Comparison of ENCODE assay signal across 9 cellular contexts in the genomic region with DNA sequence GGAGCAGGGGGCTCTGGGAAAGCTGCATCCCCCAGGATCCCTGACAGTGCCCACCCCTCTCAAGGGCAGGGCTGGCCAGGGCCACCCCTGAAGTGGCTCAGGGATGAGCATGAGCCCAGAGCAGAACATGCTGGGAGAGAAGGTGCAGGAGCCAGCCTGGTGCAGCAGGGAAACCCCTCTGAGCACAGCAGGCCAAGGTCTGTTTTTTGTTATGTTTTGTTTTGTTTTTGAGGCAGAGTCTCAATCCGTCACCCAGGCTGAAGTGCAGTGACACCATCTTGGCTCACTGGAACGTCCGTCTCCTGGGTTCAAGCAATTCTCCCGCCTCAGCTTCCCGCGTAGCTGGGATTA. TPM values are rescaled to one million over a fixed set of nuclear protein-coding genes. Genes with fewer than 3 reads are reported as not detected.
DNase-seq lines count a peak whose midpoint lies in the region; TF ChIP-seq lines count a peak whose summit lies in the region.
"Had no signal": no experiment of that assay in that cellular context is flagged by ENCODE, and none has a peak within 500 bp of the region (broad histone marks: within the 10 kb centered on the region; RNA-seq: fewer than 3 reads in every experiment).

No MANE protein-coding gene starts in this region.

- H3K9me2 ChIP-seq in Loucy (replicated peaks; ENCODE audit: low read depth, low read length) = no peaks in the 10 kb centered on the region

- peak overlapping the region; percentile 72 for H3K4me3 ChIP-seq in Loucy (ENCODE audit: low read length, poor library complexity, severe bottlenecking)
- peak overlapping the region; percentile 92 for H3K4me3 ChIP-seq in coronary artery

- intact Hi-C loops in posterior vena cava (cut with DNase I) = loop anchor here in 1 of 2 donors (10.0 kb wide), 1 partner anchor 231 kb away; the partner anchor contains the start of gene TUBGCP6

- H3K36me3 Mint-ChIP-seq in osteocyte (ENCODE audit: unreplicated experiment) = no peaks in the 10 kb centered on the region

- peak overlapping the region; percentile 23 for H3K27ac Mint-ChIP-seq in osteocyte (ENCODE audit: unreplicated experiment)

- no peaks in the 10 kb centered on the region for H3K27me3 ChIP-seq in Loucy (ENCODE audit: insufficient read depth, low read length, poor library complexity, severe bottlenecking)

- H3K27me3 Mint-ChIP-seq in osteocyte (ENCODE audit: unreplicated experiment) = peaks cover 9% of the 10 kb centered on the region

- peak overlapping the region; percentile 77 for H3K4me2 ChIP-seq in Loucy (ENCODE audit: low read depth, low read length, poor library complexity, severe bottlenecking)

- H3K4me1 Mint-ChIP-seq in osteocyte (ENCODE audit: unreplicated experiment) = peaks cover 30% of the 10 kb centered on the region

- H3F3A ChIP-seq in Loucy (ENCODE audit: low read depth) = 0 out of 2 replicates have a peak, but pooled peaks cover under 1% of the 10 kb centered on the region

- peaks cover 42% of the 10 kb centered on the region for H3K4me1 ChIP-seq in Loucy (ENCODE audit: insufficient read depth, low read length, poor library complexity, severe bottlenecking)

- peak overlapping the region; percentile 73 for H3K27ac ChIP-seq in C4-2B
- no peak overlapping the region for H3K27ac ChIP-seq in coronary artery

- peaks cover 25% of the 10 kb centered on the region for H4K20me1 ChIP-seq in Loucy (ENCODE audit: insufficient read depth, low read length, poor library complexity, severe bottlenecking)

- no peaks in the 10 kb centered on the region for H3K9me3 ChIP-seq in Loucy (ENCODE audit: insufficient read depth, low read depth, low read length)

- no peak for TF ChIP-seq CTCF in C4-2B (conservative IDR thresholded peaks at IDR 0.05)
- no peak for TF ChIP-seq CTCF in Loucy (conservative IDR thresholded peaks at IDR 0.05; ENCODE audit: low read length)
- no peak for TF ChIP-seq CTCF in coronary artery (IDR thresholded peaks at IDR 0.05)
- TF ChIP-seq CTCF in osteocyte (IDR thresholded peaks at IDR 0.05) = no peak

- no peaks in the 10 kb centered on the region for H3K9me3 Mint-ChIP-seq in osteocyte (ENCODE audit: unreplicated experiment)

- H2AFZ ChIP-seq in Loucy (ENCODE audit: low read length) = peak overlapping the region; percentile 88; the same call in 1 of the 2 replicates

- no peaks in the 10 kb centered on the region for H3K36me3 ChIP-seq in Loucy (ENCODE audit: insufficient read depth, low read length)

- no peak for DNase-seq in coronary artery (ENCODE audit: low spot score)
- no peak for DNase-seq in osteocyte (ENCODE audit: extremely low spot score, unreplicated experiment)
- DNase-seq in DMS53 (lab: John Stamatoyannopoulos, UW) = no peak
- no peak for DNase-seq in hypothalamus (lab: John Stamatoyannopoulos, UW)
- DNase-seq in posterior vena cava (ENCODE audit: low spot score) = no peak
- DNase-seq in occipital lobe (lab: John Stamatoyannopoulos, UW) = no peak

- H3K9ac ChIP-seq in Loucy (ENCODE audit: low read depth, low read length, poor library complexity, severe bottlenecking) = peak overlapping the region; percentile 79

- H3K4me3 Mint-ChIP-seq in osteocyte (ENCODE audit: unreplicated experiment) = peak overlapping the region; percentile 61

- H3K79me2 ChIP-seq in Loucy (ENCODE audit: insufficient read depth, low read length) = peaks cover 41% of the 10 kb centered on the region

RNA-seq across cellular contexts. Expression of gene SBF1, which starts 0.8 kb away (rescaled TPM):
- total RNA-seq in osteocyte (96.5 and 110 TPM in 2 replicates), posterior vena cava (10 to 100 TPM; 58.5 to 83.8 TPM), occipital lobe (97.0 TPM)

RNA-seq across cellular contexts. Expression of gene ADM2, which starts 5.7 kb away (rescaled TPM):
- total RNA-seq in osteocyte (20.6 and 21.1 TPM in 2 replicates), posterior vena cava (under 1 TPM; 0.14 to 0.56 TPM), occipital lobe (not detected)

RNA-seq across cellular contexts. Expression of gene MIOX, which starts 11.0 kb away (rescaled TPM):
- total RNA-seq in osteocyte (0.76 and 1.5 TPM in 2 replicates), posterior vena cava (not detected), occipital lobe (not detected)
- total RNA-seq: pulmonary artery endothelial cell had no signal

RNA-seq across cellular contexts. Expression of gene LMF2, which starts 31.9 kb away (rescaled TPM):
- total RNA-seq in osteocyte = 107 and 108 TPM in 2 replicates
- 10 to 100 TPM; 39.0 to 53.3 TPM for total RNA-seq in posterior vena cava
- 9.8 TPM for total RNA-seq in occipital lobe

RNA-seq across cellular contexts. Expression of gene NCAPH2, which starts 32.4 kb away (rescaled TPM):
- total RNA-seq in osteocyte = 46.3 and 47.0 TPM in 2 replicates
- 10 to 100 TPM; 32.1 to 32.7 TPM for total RNA-seq in posterior vena cava
- 46.9 TPM for total RNA-seq in occipital lobe

Comparison
In these comparisons a context has a peak if more than half of its experiments do, and no peak if none do; other contexts are left out.
1. RNA of gene ADM2, which starts 5.7 kb away (total RNA-seq): 20.6 to 21.1 TPM in osteocyte; 0.14 to 0.56 TPM in posterior vena cava and not detected in occipital lobe (single experiment); every median in the first group is over 10 times any median in the second.